17 cellular contexts compared by ENCODE assay signal in genomic region chr2:240646061-240646899, GRCh38. TPM values are rescaled to one million over a fixed set of nuclear protein-coding genes. Genes with fewer than 3 reads are reported as not detected.
DNase-seq lines count a peak whose midpoint lies in the region; ATAC-seq and TF ChIP-seq lines count a peak whose summit lies in the region.
"Had no signal": no experiment of that assay in that cellular context is flagged by ENCODE, and none has a peak within 500 bp of the region (broad histone marks: within the 10 kb centered on the region; RNA-seq: fewer than 3 reads in every experiment).

No MANE protein-coding gene starts in this region.

- peaks cover 0 to 4% of the 10 kb centered on the region in 2 experiments; a peak in 2 of 5 replicates for H3K9me3 Mint-ChIP-seq in H9
- no peaks in the 10 kb centered on the region for H3K9me3 Mint-ChIP-seq in activated CD8-positive, alpha-beta memory T cell treated with anti-CD3 and anti-CD28 coated beads, Interleukin-2, amount 10 ng/mL, durations not matched to agents 7 days and 5 days (ENCODE audit: low read depth)

- H3K27ac Mint-ChIP-seq in H9 = no peak overlapping the region; a peak in 1 of 7 replicates
- peak overlapping the region; percentile 56 for H3K27ac Mint-ChIP-seq in activated CD8-positive, alpha-beta memory T cell treated with anti-CD3 and anti-CD28 coated beads, Interleukin-2, amount 10 ng/mL, durations not matched to agents 7 days and 5 days

- H3K56ac ChIP-seq in H9 (ENCODE audit: insufficient read length, low read depth, low read length) = no peak overlapping the region

- H3K14ac ChIP-seq in H9 (ENCODE audit: insufficient read depth, low read length) (no peak overlapping the region; the same call in 1 of the 2 replicates), neuronal stem cell (ENCODE audit: low read length) (peak overlapping the region; percentile 58)

- peak; percentile 59 for DNase-seq in activated CD8-positive, alpha-beta memory T cell treated with anti-CD3 and anti-CD28 coated beads for 24 hours
- no peak for DNase-seq in activated CD8-positive, alpha-beta memory T cell treated with anti-CD3 and anti-CD28 coated beads, Interleukin-2, amount 50 U/mL, for 4 hours
- DNase-seq in H9 (peak; percentile 16), neuronal stem cell (ENCODE audit: low spot score) (no peak), prostate gland (ENCODE audit: low spot score) (no peak)
- peak; percentile 52 for DNase-seq in activated CD8-positive, alpha-beta memory T cell treated with anti-CD3 and anti-CD28 coated beads, Interleukin-2, amount 10 ng/mL, durations not matched to agents 7 days and 5 days
- DNase-seq: activated naive CD4-positive, alpha-beta T cell; GF-D8; MG63; midbrain; stimulated activated CD4-positive, alpha-beta T cell treated with anti-CD3 and anti-CD28 coated beads, Interleukin-2, amount 100 ng/mL, for 24 hours; stimulated activated naive CD8-positive, alpha-beta T cell treated with anti-CD3 and anti-CD28 coated beads, Interleukin-15, Interleukin-2, amounts not matched to agents 100 U/mL and 50 U/mL, for 24 hours had no signal

- peaks cover 46% of the 10 kb centered on the region for H3K27me3 Mint-ChIP-seq in H9 (ENCODE audit: low read depth)
- peaks cover 27% of the 10 kb centered on the region for H3K27me3 Mint-ChIP-seq in activated CD8-positive, alpha-beta memory T cell treated with anti-CD3 and anti-CD28 coated beads, Interleukin-2, amount 10 ng/mL, durations not matched to agents 7 days and 5 days

- no peak overlapping the region; a peak in 1 of 5 replicates for H3K4me3 Mint-ChIP-seq in H9
- peak overlapping the region; percentile 33 for H3K4me3 Mint-ChIP-seq in activated CD8-positive, alpha-beta memory T cell treated with anti-CD3 and anti-CD28 coated beads, Interleukin-2, amount 10 ng/mL, durations not matched to agents 7 days and 5 days

- no peak overlapping the region for H2AFZ ChIP-seq in H9 (ENCODE audit: low read length)
- H2AFZ ChIP-seq in neuronal stem cell (ENCODE audit: low read length) = no peak overlapping the region

- intact Hi-C loops in prostate gland (cut with DNase I) = no loop called here

- H3K36me3 ChIP-seq in neuronal stem cell (replicated peaks in 1 of 2; ENCODE audit: control insufficient read depth in 2 of 2, insufficient read depth in 2 of 2, low read length in 2 of 2) (no peaks in the 10 kb centered on the region), prostate gland (no peaks in the 10 kb centered on the region)
- H3K36me3 ChIP-seq: MG63 had no signal

- WGBS in H9 (ENCODE audit: extremely low coverage, insufficient read length, low lambda C conversion rate) = no CpG with 5 or more reads among the region's 37 CpGs
- no CpG with 5 or more reads among the region's 37 CpGs for WGBS in neuronal stem cell (ENCODE audit: extremely low coverage in 2 of 2, insufficient read length in 2 of 2, insufficient replicate concordance in 1 of 2), 2 donors
- WGBS in prostate gland = 83% methylated on average over 37 of the region's 37 CpGs

- no peak for TF ChIP-seq CTCF in H9 (conservative IDR thresholded peaks at IDR 0.05)
- TF ChIP-seq CTCF in prostate gland (IDR thresholded peaks at IDR 0.05) = no peak

- H3K27ac ChIP-seq in H9 (ENCODE audit: insufficient read length, low read depth, low read length) (no peak overlapping the region), neuronal stem cell (replicated peaks; ENCODE audit: low read length) (no peak overlapping the region), prostate gland (no peak overlapping the region)
- H3K27ac ChIP-seq: psoas muscle had no signal

- no peaks in the 10 kb centered on the region for H3K9me3 ChIP-seq in H9 (ENCODE audit: control insufficient read depth, low read depth, low read length)
- peaks cover 0 to 3% of the 10 kb centered on the region in 2 donors for H3K9me3 ChIP-seq in neuronal stem cell (replicated peaks in 1 of 2; ENCODE audit: control insufficient read depth in 2 of 2, insufficient read depth in 1 of 2, low read depth in 1 of 2, low read length in 2 of 2)
- H3K9me3 ChIP-seq in prostate gland = no peaks in the 10 kb centered on the region
- H3K9me3 ChIP-seq: MG63, psoas muscle had no signal

- H2BK20ac ChIP-seq in H9 (ENCODE audit: low read depth, low read length, poor library complexity, severe bottlenecking) = no peak overlapping the region

- no peak overlapping the region for H2AK5ac ChIP-seq in H9 (ENCODE audit: insufficient read length, low read length)
- H2AK5ac ChIP-seq in neuronal stem cell (ENCODE audit: low read depth, low read length) = no peak overlapping the region

- H3K4me3 ChIP-seq in neuronal stem cell (ENCODE audit: low read length in 2 of 2) (no peak overlapping the region), prostate gland (no peak overlapping the region)
- H3K4me3 ChIP-seq: MG63, psoas muscle had no signal

- H3K4me1 Mint-ChIP-seq in H9 = peaks cover 9 to 17% of the 10 kb centered on the region in 2 experiments
- H3K4me1 Mint-ChIP-seq in activated CD8-positive, alpha-beta memory T cell treated with anti-CD3 and anti-CD28 coated beads, Interleukin-2, amount 10 ng/mL, durations not matched to agents 7 days and 5 days = peaks cover 10% of the 10 kb centered on the region

- H2BK15ac ChIP-seq in H9 (ENCODE audit: low read depth, low read length) = no peak overlapping the region
- no peak overlapping the region for H2BK15ac ChIP-seq in neuronal stem cell (ENCODE audit: low read length)

- H2BK120ac ChIP-seq in H9 (ENCODE audit: low read depth, low read length, poor library complexity, severe bottlenecking) = no peak overlapping the region
- no peak overlapping the region for H2BK120ac ChIP-seq in neuronal stem cell (ENCODE audit: low read depth, low read length)

- no peak overlapping the region for H3K23ac ChIP-seq in H9 (ENCODE audit: insufficient read length, low read depth, low read length)
- peak overlapping the region; percentile 48 for H3K23ac ChIP-seq in neuronal stem cell (ENCODE audit: low read depth, low read length, poor library complexity)

- H4K5ac ChIP-seq in H9 (ENCODE audit: insufficient read length, low read depth, low read length) = no peak overlapping the region

- H4K91ac ChIP-seq in H9 (ENCODE audit: insufficient read length, low read depth, low read length) (no peak overlapping the region), neuronal stem cell (ENCODE audit: low read depth, low read length, poor library complexity) (no peak overlapping the region)

- H2BK5ac ChIP-seq in H9 (ENCODE audit: insufficient read length, low read length) (no peak overlapping the region), neuronal stem cell (ENCODE audit: low read length) (peak overlapping the region; percentile 49)

- H3K79me2 ChIP-seq in H9 (ENCODE audit: insufficient read depth, low read length) = no peaks in the 10 kb centered on the region

- H3K18ac ChIP-seq in H9 (ENCODE audit: insufficient read length, low read depth, low read length) (no peak overlapping the region), neuronal stem cell (ENCODE audit: low read length) (peak overlapping the region; percentile 61)

- H3K23me2 ChIP-seq in H9 (ENCODE audit: insufficient read length, low read depth, low read length, poor library complexity, severe bottlenecking) = no peaks in the 10 kb centered on the region

- H3T11ph ChIP-seq in H9 (ENCODE audit: low read length) = no peak overlapping the region

- H3K4me1 ChIP-seq in H9 (ENCODE audit: insufficient read depth, low read length) = no peaks in the 10 kb centered on the region
- H3K4me1 ChIP-seq in neuronal stem cell (ENCODE audit: control insufficient read depth in 2 of 2, insufficient read depth in 1 of 2, low read depth in 1 of 2, low read length in 2 of 2) = peaks cover 4 to 11% of the 10 kb centered on the region in 2 donors
- H3K4me1 ChIP-seq in prostate gland (replicated peaks) = no peaks in the 10 kb centered on the region
- H3K4me1 ChIP-seq: psoas muscle had no signal

- H3K36me3 Mint-ChIP-seq in H9 (ENCODE audit: insufficient read depth in 1 of 3, low read depth in 3 of 3) = no peaks in the 10 kb centered on the region; a peak in 2 of 7 replicates
- no peaks in the 10 kb centered on the region for H3K36me3 Mint-ChIP-seq in activated CD8-positive, alpha-beta memory T cell treated with anti-CD3 and anti-CD28 coated beads, Interleukin-2, amount 10 ng/mL, durations not matched to agents 7 days and 5 days

- CTCF ChIA-PET in activated CD8-positive, alpha-beta memory T cell treated with anti-CD3 and anti-CD28 coated beads, Interleukin-2, amount 10 ng/mL, durations not matched to agents 7 days and 5 days (lab: Charles Lee) = no interaction called here

- H3K4ac ChIP-seq in H9 (ENCODE audit: low read depth, low read length) (no peak overlapping the region), neuronal stem cell (ENCODE audit: low read length) (no peak overlapping the region)

- H3K9ac ChIP-seq in H9 (ENCODE audit: extremely low read depth, insufficient read length, low read length) (no peak overlapping the region), neuronal stem cell (ENCODE audit: low read depth, low read length, poor library complexity) (no peak overlapping the region)

- H4K20me1 ChIP-seq in H9 (ENCODE audit: control insufficient read depth, insufficient read depth, insufficient read length) = no peaks in the 10 kb centered on the region

- H3K79me1 ChIP-seq in H9 (ENCODE audit: insufficient read depth, low read depth, low read length, poor library complexity, severe bottlenecking) = no peaks in the 10 kb centered on the region
- H3K79me1 ChIP-seq in neuronal stem cell (ENCODE audit: low read depth, low read length) = peaks cover 3% of the 10 kb centered on the region

- H2BK12ac ChIP-seq in H9 (ENCODE audit: insufficient read length, low read depth, low read length) (no peak overlapping the region), neuronal stem cell (ENCODE audit: low read length) (peak overlapping the region; percentile 60)

- TF ChIP-seq POLR2A in prostate gland (IDR thresholded peaks at IDR 0.05) = no peak

- H4K8ac ChIP-seq in H9 (replicated peaks; ENCODE audit: insufficient read length, low read depth, low read length) = no peak overlapping the region
- no peak overlapping the region for H4K8ac ChIP-seq in neuronal stem cell (ENCODE audit: low read depth, low read length)

- peak; percentile 32 for ATAC-seq in activated CD8-positive, alpha-beta memory T cell treated with anti-CD3 and anti-CD28 coated beads, Interleukin-2, amount 10 ng/mL, durations not matched to agents 7 days and 5 days
- ATAC-seq in HG03159 (IDR thresholded peaks at IDR 0.05; ENCODE audit: unreplicated experiment) (no peak), GM21367 (IDR thresholded peaks at IDR 0.05; ENCODE audit: unreplicated experiment) (no peak)
- ATAC-seq: psoas muscle; stimulated activated naive CD8-positive, alpha-beta T cell treated with anti-CD3 and anti-CD28 coated beads, Interleukin-15, Interleukin-2, amounts not matched to agents 100 U/mL and 50 U/mL, for 24 hours had no signal

- no peak overlapping the region for H3K4me2 ChIP-seq in H9 (ENCODE audit: insufficient read depth, insufficient read length, low read length)
- no peak overlapping the region for H3K4me2 ChIP-seq in neuronal stem cell (ENCODE audit: insufficient read depth, low read length, poor library complexity, severe bottlenecking)

- H3K27me3 ChIP-seq in H9 (ENCODE audit: insufficient read depth, low read length) = no peaks in the 10 kb centered on the region
- peaks cover 0 to 51% (median 0%) of the 10 kb centered on the region in 3 experiments for H3K27me3 ChIP-seq in neuronal stem cell (ENCODE audit: control insufficient read depth in 3 of 3, insufficient read depth in 3 of 3, low read depth in 1 of 3, low read length in 3 of 3)
- H3K27me3 ChIP-seq in prostate gland (replicated peaks; ENCODE audit: insufficient read depth) = peaks cover 6% of the 10 kb centered on the region

RNA-seq across cellular contexts. Expression of gene GPR35, which starts 21.0 kb away (rescaled TPM):
- total RNA-seq in H9 (2021) (0.66 and 1.4 TPM in 2 replicates), prostate gland (1 to 10 TPM; 3.3 to 4.6 TPM)
- total RNA-seq in activated CD8-positive, alpha-beta memory T cell treated with anti-CD3 and anti-CD28 coated beads, Interleukin-2, amount 10 ng/mL, durations not matched to agents 7 days and 5 days = 10 to 100 TPM; 14.4 to 35.4 TPM
- polyA plus RNA-seq in neuronal stem cell (2013, experiment 1 of 2) = 0.92 TPM
- polyA plus RNA-seq in neuronal stem cell (2013, experiment 2 of 2) = 0.96 TPM

RNA-seq across cellular contexts. Expression of gene AQP12B, which starts 36.4 kb away (rescaled TPM):
- total RNA-seq in H9 (2021) (not detected in 2 replicates), prostate gland (not detected)
- total RNA-seq in activated CD8-positive, alpha-beta memory T cell treated with anti-CD3 and anti-CD28 coated beads, Interleukin-2, amount 10 ng/mL, durations not matched to agents 7 days and 5 days = not detected
- polyA plus RNA-seq in neuronal stem cell (2013, experiment 1 of 2) = not detected
- polyA plus RNA-seq in neuronal stem cell (2013, experiment 2 of 2) = not detected
- total RNA-seq: cerebellum, NCI-H460, psoas muscle had no signal
- polyA plus RNA-seq: psoas muscle had no signal

RNA-seq across cellular contexts. Expression of gene AQP12A, which starts 45.4 kb away (rescaled TPM):
- total RNA-seq in H9 (2021) (not detected in 2 replicates), prostate gland (not detected)
- not detected for total RNA-seq in activated CD8-positive, alpha-beta memory T cell treated with anti-CD3 and anti-CD28 coated beads, Interleukin-2, amount 10 ng/mL, durations not matched to agents 7 days and 5 days
- polyA plus RNA-seq in neuronal stem cell (2013, experiment 1 of 2) = 0.10 TPM
- polyA plus RNA-seq in neuronal stem cell (2013, experiment 2 of 2) = not detected
- total RNA-seq: cerebellum, NCI-H460, psoas muscle had no signal
- polyA plus RNA-seq: psoas muscle had no signal

RNA-seq across cellular contexts. Expression of gene CAPN10, which starts 59.7 kb away (rescaled TPM):
- 45.0 and 47.4 TPM in 2 replicates for total RNA-seq in H9 (2021)
- 10 to 100 TPM; 54.0 to 75.8 TPM for total RNA-seq in activated CD8-positive, alpha-beta memory T cell treated with anti-CD3 and anti-CD28 coated beads, Interleukin-2, amount 10 ng/mL, durations not matched to agents 7 days and 5 days
- polyA plus RNA-seq in neuronal stem cell (2013, experiment 1 of 2) = 24.5 TPM
- 23.9 TPM for polyA plus RNA-seq in neuronal stem cell (2013, experiment 2 of 2)
- total RNA-seq in prostate gland = 10 to 100 TPM; 25.5 to 68.4 TPM

Comparison
In these comparisons a context has a peak if more than half of its experiments do, and no peak if none do; other contexts are left out.
1. DNase-seq: peak in activated CD8-positive, alpha-beta memory T cell treated with anti-CD3 and anti-CD28 coated beads for 24 hours (single experiment), H9 (single experiment) and activated CD8-positive, alpha-beta memory T cell treated with anti-CD3 and anti-CD28 coated beads, Interleukin-2, amount 10 ng/mL, durations not matched to agents 7 days and 5 days (single experiment); none in activated CD8-positive, alpha-beta memory T cell treated with anti-CD3 and anti-CD28 coated beads, Interleukin-2, amount 50 U/mL, for 4 hours (single experiment), neuronal stem cell (single experiment) and prostate gland (single experiment).